In genomic region chr15:31215490-31216209, GRCh38 we compare ENCODE assay signal across 8 cellular contexts.
A peak's percentile ranks its signal among the peaks of the same experiment; 100 is the strongest.
DNase-seq lines count a peak whose midpoint lies in the region; ATAC-seq and TF ChIP-seq lines count a peak whose summit lies in the region.

No MANE protein-coding gene starts in this region.

- BruUV-seq in MCF 10A (replicated peaks; lab: Mats Ljungman, UMichigan) = no TSS peak

- no peaks in the 10 kb centered on the region for H3K27me3 Mint-ChIP-seq in MCF 10A (ENCODE audit: insufficient read depth, unreplicated experiment)

- H3K36me3 Mint-ChIP-seq in MCF 10A (ENCODE audit: insufficient read depth, unreplicated experiment) = peaks cover 4% of the 10 kb centered on the region

- TF ChIP-seq CTCF in VCaP (conservative IDR thresholded peaks at IDR 0.05) (peak; percentile 91), MCF 10A (IDR thresholded peaks at IDR 0.05; ENCODE audit: unreplicated experiment) (peak; percentile 80)

- peaks cover 16% of the 10 kb centered on the region for H3K4me1 Mint-ChIP-seq in MCF 10A (ENCODE audit: insufficient read depth, unreplicated experiment)

- H3K9me3 Mint-ChIP-seq in MCF 10A (ENCODE audit: unreplicated experiment) = no peaks in the 10 kb centered on the region

- intact Hi-C loops in MCF 10A (cut with micrococcal nuclease) = loop anchor here (1.0 kb wide), 4 partner anchors 48 to 273 kb away; partner anchors contain the start of gene KLF13

- peak overlapping the region; percentile 57 for H3K27ac Mint-ChIP-seq in MCF 10A (ENCODE audit: low read depth, unreplicated experiment)

- DNase-seq in NCI-H1436 (lab: John Stamatoyannopoulos, UW) (peak; percentile 82), NCI-H1436 treated with DMSO at 0.1 percent for 48 hours (lab: John Stamatoyannopoulos, UW) (no peak), NCI-H1417 treated with DMSO at 0.1 percent for 48 hours (lab: John Stamatoyannopoulos, UW) (peak; percentile 40), MCF 10A (ENCODE audit: unreplicated experiment) (peak; percentile 94), iPS-NIHi7 (ENCODE audit: extremely low spot score) (peak; percentile 89)
- peak; percentile 61 to 82 for DNase-seq in stimulated activated CD4-positive, alpha-beta T cell treated with anti-CD3 and anti-CD28 coated beads, Interleukin-12 subunit alpha, Interleukin-12 subunit beta, amount 100 ng/mL, for 24 hours (ENCODE audit: low read depth in 2 of 2)

- peak overlapping the region; percentile 82 for H3K27ac ChIP-seq in VCaP

- POLR2A ChIA-PET in MCF 10A (lab: Yijun Ruan, JAX) = interaction anchor here (0.6 to 3.8 kb wide), 24 partner anchors 21 to 343 kb away, joined by 3 to 59 read pairs (median 4); partner anchors contain the start of genes FAN1, KLF13 and MTMR10

- peak overlapping the region; percentile 68 for H3K4me3 Mint-ChIP-seq in MCF 10A (ENCODE audit: unreplicated experiment)

- CTCF ChIA-PET in MCF 10A (lab: Yijun Ruan, JAX) = interaction anchor here (0.5 to 3.2 kb wide), 12 partner anchors 13 to 277 kb away, joined by 3 to 14 read pairs (median 4); no protein-coding TSS in a partner anchor

- peak; percentile 70 for ATAC-seq in HG02763 (IDR thresholded peaks at IDR 0.05; ENCODE audit: unreplicated experiment)
